Comparison of ENCODE assay signal across 1 cellular context in the genomic region with DNA sequence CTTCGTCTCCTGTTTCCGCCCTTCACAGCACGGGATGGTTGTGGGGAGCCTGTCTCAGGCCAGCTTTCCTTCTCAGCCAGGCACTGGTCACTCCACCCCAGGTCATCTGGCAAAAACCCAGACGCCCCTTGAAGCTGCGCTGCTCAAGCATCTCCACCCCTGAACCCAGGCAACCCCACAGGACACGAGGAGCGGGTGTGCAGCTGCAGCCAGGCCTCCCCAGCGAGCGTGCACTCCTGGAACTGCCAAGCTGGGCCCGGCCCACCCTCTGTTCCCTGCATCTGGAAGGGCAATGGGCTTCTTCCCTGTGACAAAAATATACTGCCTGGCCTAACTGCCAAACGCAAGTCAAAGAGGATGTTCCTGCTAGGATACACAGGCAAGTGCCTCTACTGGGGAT.
TF ChIP-seq lines count a peak whose summit lies in the region.

No MANE protein-coding gene starts in this region.

TF ChIP-seq in K562, 482 proteins besides CTCF, POLR2A, EP300 and RAD21:
- TF ChIP-seq, protein P1, sequence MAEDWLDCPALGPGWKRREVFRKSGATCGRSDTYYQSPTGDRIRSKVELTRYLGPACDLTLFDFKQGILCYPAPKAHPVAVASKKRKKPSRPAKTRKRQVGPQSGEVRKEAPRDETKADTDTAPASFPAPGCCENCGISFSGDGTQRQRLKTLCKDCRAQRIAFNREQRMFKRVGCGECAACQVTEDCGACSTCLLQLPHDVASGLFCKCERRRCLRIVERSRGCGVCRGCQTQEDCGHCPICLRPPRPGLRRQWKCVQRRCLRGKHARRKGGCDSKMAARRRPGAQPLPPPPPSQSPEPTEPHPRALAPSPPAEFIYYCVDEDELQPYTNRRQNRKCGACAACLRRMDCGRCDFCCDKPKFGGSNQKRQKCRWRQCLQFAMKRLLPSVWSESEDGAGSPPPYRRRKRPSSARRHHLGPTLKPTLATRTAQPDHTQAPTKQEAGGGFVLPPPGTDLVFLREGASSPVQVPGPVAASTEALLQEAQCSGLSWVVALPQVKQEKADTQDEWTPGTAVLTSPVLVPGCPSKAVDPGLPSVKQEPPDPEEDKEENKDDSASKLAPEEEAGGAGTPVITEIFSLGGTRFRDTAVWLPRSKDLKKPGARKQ (CRISPR knock-in tag; IDR thresholded peaks at IDR 0.05), result no peak
- TF ChIP-seq RBM22 (IDR thresholded peaks at IDR 0.05; ENCODE audit: low read depth, low read length, poor library complexity, severe bottlenecking) (peak; percentile 59), POLR2G (IDR thresholded peaks at IDR 0.05; ENCODE audit: low read depth, low read length) (0 out of 2 replicates have a peak, but pooled peaks have one; percentile 27)
